ENCODE assay signal across 8 cellular contexts in the genomic region with DNA sequence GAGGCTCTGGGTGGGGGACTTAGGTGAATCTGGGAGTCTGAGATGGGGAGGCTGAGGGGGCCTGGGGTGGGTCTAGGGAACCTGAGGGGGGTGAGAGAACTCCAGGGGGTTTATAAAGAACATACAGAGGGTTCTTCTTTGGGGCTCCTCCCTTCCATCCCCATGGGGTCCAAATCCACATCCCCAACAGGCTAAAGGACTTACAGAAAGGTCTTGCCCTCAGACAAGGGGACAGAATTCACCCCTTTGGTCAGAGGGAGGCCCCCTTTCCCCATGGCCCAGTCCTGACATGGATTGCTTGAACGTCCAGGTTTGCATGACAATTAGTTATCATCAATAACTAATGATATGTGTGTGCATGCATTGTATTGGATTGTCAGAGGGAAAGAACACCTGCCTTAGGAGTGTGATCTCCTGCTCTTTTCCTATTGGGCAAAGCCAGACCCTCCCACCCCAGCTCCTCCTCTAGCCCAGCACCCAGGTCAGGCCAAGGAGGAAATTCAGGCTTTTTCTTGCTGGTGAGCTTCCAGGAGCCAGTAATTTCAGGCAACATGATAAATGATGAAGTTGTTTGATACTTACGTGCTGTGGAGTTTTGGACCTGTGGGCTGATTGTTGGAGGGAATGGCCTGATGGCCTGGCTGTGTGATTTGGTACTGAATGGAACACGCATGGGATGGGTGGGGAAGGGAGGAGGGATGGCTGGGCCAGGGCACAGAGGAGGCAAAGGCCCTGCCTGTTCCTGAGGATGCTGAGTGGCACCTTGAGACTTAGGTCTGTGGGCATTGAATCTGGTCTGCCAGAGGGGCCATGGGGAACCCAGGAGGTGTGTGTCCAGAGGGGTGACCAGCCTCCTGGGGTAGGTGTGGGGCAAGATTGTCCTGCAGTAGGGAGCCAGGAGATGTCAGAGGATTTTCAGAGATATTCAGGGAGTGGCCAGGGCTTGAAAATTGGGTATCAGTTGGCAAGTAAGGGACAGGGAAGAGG. TPM values are rescaled to one million over a fixed set of nuclear protein-coding genes. Genes with fewer than 3 reads are reported as not detected.
A peak's percentile ranks its signal among the peaks of the same experiment; 100 is the strongest.
DNase-seq lines count a peak whose midpoint lies in the region; ATAC-seq, FAIRE-seq and TF ChIP-seq lines count a peak whose summit lies in the region.

No MANE protein-coding gene starts in this region.

- H3K4me3 ChIP-seq in HFF-Myc (replicated peaks; ENCODE audit: low read depth, low read length), result peak overlapping the region; percentile 51
- peak overlapping the region; percentile 73 to 75 for H3K4me3 ChIP-seq in kidney (ENCODE audit: low read length in 2 of 2)

- H3K36me3 ChIP-seq in kidney (ENCODE audit: control insufficient read depth in 1 of 2, insufficient read depth in 2 of 2, low read length in 2 of 2), result no peaks in the 10 kb centered on the region

- peak overlapping the region; percentile 74 to 91 for H3K27ac ChIP-seq in kidney (ENCODE audit: low read depth in 2 of 2, low read length in 2 of 2)
- peak overlapping the region; percentile 76 for H3K27ac ChIP-seq in temporal lobe (ENCODE audit: low read depth, low read length)

- no peak for FAIRE-seq in kidney (lab: Jason Lieb, UNC)

- peaks cover 25% of the 10 kb centered on the region for H3K4me1 Mint-ChIP-seq in CD14-positive monocyte
- H3K4me1 Mint-ChIP-seq in activated T-helper 17 cell treated with anti-CD3 and anti-CD28 coated beads, Interleukin-2, amount 50 U/mL, for 72 hours, result peaks cover 6% of the 10 kb centered on the region

- H3K4me1 ChIP-seq in kidney (ENCODE audit: control insufficient read depth in 1 of 2, insufficient read depth in 1 of 2, low read depth in 1 of 2, low read length in 2 of 2), result peaks cover 0 to 7% of the 10 kb centered on the region in 2 donors

- no peak for ATAC-seq in activated T-helper 17 cell treated with anti-CD3 and anti-CD28 coated beads, Interleukin-2, amount 50 U/mL, for 72 hours (replicated peaks)

- H3K9me3 ChIP-seq in kidney (ENCODE audit: control insufficient read depth in 1 of 2, low read length in 2 of 2), result no peaks in the 10 kb centered on the region

- TF ChIP-seq CTCF in CD14-positive monocyte (IDR thresholded peaks at IDR 0.05) (no peak), HFF-Myc (IDR thresholded peaks at IDR 0.05; ENCODE audit: low read depth, low read length, missing control alignments) (no peak), kidney (IDR thresholded peaks at IDR 0.05; ENCODE audit: borderline replicate concordance, extremely low read depth, insufficient read depth) (no peak), GM13977 (IDR thresholded peaks at IDR 0.05; ENCODE audit: extremely low read depth, insufficient read depth, missing control alignments) (no peak)

- in situ Hi-C loops in GM13977 (cut with MboI; ENCODE audit: low pct_unique_long_range_greater_than_20kb, low sequenced_read_pairs, unreplicated experiment), result no loop called here

- peak overlapping the region in 3 of 7 donors; percentile 83 to 92 (median 91) for H3K27ac Mint-ChIP-seq in CD14-positive monocyte
- peak overlapping the region; percentile 28 for H3K27ac Mint-ChIP-seq in activated T-helper 17 cell treated with anti-CD3 and anti-CD28 coated beads, Interleukin-2, amount 50 U/mL, for 72 hours

- peaks cover 5 to 18% (median 16%) of the 10 kb centered on the region in 3 donors for H3K27me3 Mint-ChIP-seq in CD14-positive monocyte (ENCODE audit: low read depth in 3 of 3)
- H3K27me3 Mint-ChIP-seq in activated T-helper 17 cell treated with anti-CD3 and anti-CD28 coated beads, Interleukin-2, amount 50 U/mL, for 72 hours, result peaks cover 4% of the 10 kb centered on the region

- no peaks in the 10 kb centered on the region for H3K9me3 Mint-ChIP-seq in CD14-positive monocyte
- H3K9me3 Mint-ChIP-seq in activated T-helper 17 cell treated with anti-CD3 and anti-CD28 coated beads, Interleukin-2, amount 50 U/mL, for 72 hours, result no peaks in the 10 kb centered on the region

- peaks cover 0 to 6% of the 10 kb centered on the region in 2 donors for H3K36me3 Mint-ChIP-seq in CD14-positive monocyte
- H3K36me3 Mint-ChIP-seq in activated T-helper 17 cell treated with anti-CD3 and anti-CD28 coated beads, Interleukin-2, amount 50 U/mL, for 72 hours (ENCODE audit: low read depth), result no peaks in the 10 kb centered on the region

- H3K9ac ChIP-seq in kidney (ENCODE audit: low read length in 2 of 2), result peak overlapping the region in 1 of 2 donors; percentile 75

- intact Hi-C loops in CD14-positive monocyte (cut with micrococcal nuclease) (loop anchor here in 1 of 2 donors (2.0 to 5.0 kb wide), 3 partner anchors 39 to 295 kb away; a partner anchor contains a TSS), kidney (cut with DNase I) (no loop called here)

- DNase-seq in CD14-positive monocyte (ENCODE audit: low spot score), result no peak
- DNase-seq in HFF-Myc (ENCODE audit: extremely low read depth, low read depth), result no peak
- peak; percentile 69 for DNase-seq in kidney
- no peak for DNase-seq in NCI-H1694 (lab: John Stamatoyannopoulos, UW)
- DNase-seq in middle frontal gyrus (ENCODE audit: extremely low spot score, low spot score), result no peak
- DNase-seq in GM13977 (ENCODE audit: low spot score), result no peak

- peak overlapping the region; percentile 85 to 90 for H3K4me3 Mint-ChIP-seq in CD14-positive monocyte
- H3K4me3 Mint-ChIP-seq in activated T-helper 17 cell treated with anti-CD3 and anti-CD28 coated beads, Interleukin-2, amount 50 U/mL, for 72 hours, result peak overlapping the region; percentile 79

RNA-seq across cellular contexts. Expression of a gene that starts 1.1 kb away (rescaled TPM):
- polyA plus RNA-seq in CD14-positive monocyte, result 1 to 10 TPM; 1.6 to 2.0 TPM
- 10 to 100 TPM; 10.6 to 11.4 TPM for total RNA-seq in activated T-helper 17 cell treated with anti-CD3 and anti-CD28 coated beads, Interleukin-2, amount 50 U/mL, for 72 hours
- 16.1 TPM for total RNA-seq in kidney
- polyA plus RNA-seq in kidney (ENCODE audit: insufficient read depth, low read depth, low replicate concordance), result 5.6 TPM
- 8.6 TPM for total RNA-seq in temporal lobe

RNA-seq across cellular contexts. Expression of a gene that starts 25.3 kb away (rescaled TPM):
- not detected for polyA plus RNA-seq in CD14-positive monocyte
- total RNA-seq in activated T-helper 17 cell treated with anti-CD3 and anti-CD28 coated beads, Interleukin-2, amount 50 U/mL, for 72 hours, result under 1 TPM in 1 of 2 donors, not detected in 1; 0.48 TPM
- total RNA-seq in kidney, result 5.9 TPM
- 1.5 TPM for polyA plus RNA-seq in kidney (ENCODE audit: insufficient read depth, low read depth, low replicate concordance)
- 42.0 TPM for total RNA-seq in temporal lobe

RNA-seq across cellular contexts. Expression of a gene that starts 31.3 kb away (rescaled TPM):
- polyA plus RNA-seq in CD14-positive monocyte (under 1 TPM in 1 of 2 donors, not detected in 1; 0.19 TPM), kidney (ENCODE audit: insufficient read depth, low read depth, low replicate concordance) (6.6 TPM)
- total RNA-seq in activated T-helper 17 cell treated with anti-CD3 and anti-CD28 coated beads, Interleukin-2, amount 50 U/mL, for 72 hours, result not detected
- total RNA-seq in kidney (28.9 TPM), temporal lobe (3.9 TPM)

RNA-seq across cellular contexts. Expression of a gene that starts 45.5 kb away (rescaled TPM):
- polyA plus RNA-seq in CD14-positive monocyte (under 1 TPM; 0.28 to 0.55 TPM), kidney (ENCODE audit: insufficient read depth, low read depth, low replicate concordance) (10.9 TPM)
- 10 to 100 TPM in 1 of 2 donors, 1 to 10 TPM in 1; 7.8 to 13.6 TPM for total RNA-seq in activated T-helper 17 cell treated with anti-CD3 and anti-CD28 coated beads, Interleukin-2, amount 50 U/mL, for 72 hours
- total RNA-seq in kidney (26.8 TPM), temporal lobe (13.3 TPM)

RNA-seq across cellular contexts. Expression of a gene that starts 49.3 kb away (rescaled TPM):
- polyA plus RNA-seq in CD14-positive monocyte (100 to 1,000 TPM in 1 of 2 donors, 10 to 100 TPM in 1; 83.7 to 122 TPM), kidney (ENCODE audit: insufficient read depth, low read depth, low replicate concordance) (104 TPM)
- total RNA-seq in activated T-helper 17 cell treated with anti-CD3 and anti-CD28 coated beads, Interleukin-2, amount 50 U/mL, for 72 hours, result 10 to 100 TPM; 36.3 to 46.6 TPM
- total RNA-seq in kidney (56.9 TPM), temporal lobe (27.5 TPM)
